In genomic region chrX:29721152-29721551, GRCh38 we compare ENCODE assay signal across 25 cellular contexts.
"Had no signal": no experiment of that assay in that cellular context is flagged by ENCODE, and none has a peak within 500 bp of the region (broad histone marks: within the 10 kb centered on the region; RNA-seq: fewer than 3 reads in every experiment).

No MANE protein-coding gene starts in this region.

- H3K36me3 ChIP-seq: neural progenitor cell, ovary, right lobe of liver, sigmoid colon, stomach, thoracic aorta, thyroid gland, tibial nerve, upper lobe of left lung, vagina had no signal

- ATAC-seq: psoas muscle; right cardiac atrium; right lobe of liver; stimulated activated effector memory CD8-positive, alpha-beta T cell treated with anti-CD3 and anti-CD28 coated beads, Interleukin-12 subunit alpha, Interleukin-12 subunit beta, amount 100 ng/mL, for 72 hours; stimulated activated naive B cell treated with anti-CD40 and anti-IgM and Interleukin-4, amounts not matched to agents 10 μg/mL and 1 μg/mL and 100 μg/mL, for 72 hours had no signal

- H3K9me3 ChIP-seq: ovary, psoas muscle, right lobe of liver, sigmoid colon, stomach, thoracic aorta, thyroid gland, tibial nerve, upper lobe of left lung, vagina had no signal

- H3K4me1 ChIP-seq: neural progenitor cell, parathyroid adenoma, psoas muscle, right lobe of liver, sigmoid colon, stomach, thyroid gland, tibial nerve, upper lobe of left lung, vagina had no signal

- FAIRE-seq: small intestine, urothelium cell line had no signal

- H2AFZ ChIP-seq: neural progenitor cell, parathyroid adenoma had no signal

- H3K27ac ChIP-seq: neural progenitor cell, ovary, parathyroid adenoma, psoas muscle, right lobe of liver, sigmoid colon, stomach, thoracic aorta, thyroid gland, tibial nerve, upper lobe of left lung, vagina had no signal

- H3K27me3 ChIP-seq: neural progenitor cell, ovary, right lobe of liver, sigmoid colon, stomach, thyroid gland, tibial nerve, upper lobe of left lung, vagina had no signal

- H3K4me2 ChIP-seq: neural progenitor cell had no signal

- H3K79me2 ChIP-seq: parathyroid adenoma had no signal

- H3K9ac ChIP-seq: neural progenitor cell, parathyroid adenoma had no signal

- H3K4me3 ChIP-seq: neural progenitor cell, ovary, psoas muscle, right lobe of liver, sigmoid colon, stomach, thoracic aorta, thyroid gland, tibial nerve, upper lobe of left lung, vagina had no signal

- DNase-seq: occipital lobe; ovary; posterior cingulate gyrus; psoas muscle; right cardiac atrium; right lobe of liver; sigmoid colon; small intestine; stimulated activated CD4-positive, alpha-beta T cell treated with anti-CD3 and anti-CD28 coated beads, Interleukin-15, amount 100 ng/mL, for 24 hours; stimulated activated CD4-positive, alpha-beta T cell treated with anti-CD3 and anti-CD28 coated beads, Interleukin-2, amount 100 ng/mL, for 24 hours; stimulated activated CD4-positive, alpha-beta T cell treated with anti-CD3 and anti-CD28 coated beads, Interleukin-2, amount 100 ng/mL, for 48 hours; stimulated activated CD4-positive, alpha-beta T cell treated with anti-CD3 and anti-CD28 coated beads, Interleukin-4, amount 100 ng/mL, for 24 hours; stimulated activated naive B cell treated with anti-CD40 and anti-IgM and Interleukin-4, amounts not matched to agents 10 μg/mL and 1 μg/mL and 100 μg/mL, for 72 hours; stimulated activated naive CD4-positive, alpha-beta T cell treated with Interleukin-2 at 50 U/mL for 16 hours; stomach; thyroid gland; trophoblast cell; upper lobe of left lung had no signal
